Comparison of ENCODE assay signal across 1 cellular context in genomic region chr5:1485320-1486118, GRCh38.
A peak's percentile ranks its signal among the peaks of the same experiment; 100 is the strongest.
TF ChIP-seq lines count a peak whose summit lies in the region.

No MANE protein-coding gene starts in this region.

TF ChIP-seq in GM12878, 131 proteins besides CTCF, POLR2A, EP300 and RAD21 (continued from another document and continues in another):
- 0 out of 2 replicates have a peak, but pooled peaks have one; percentile 3 for TF ChIP-seq ZBTB4 (CRISPR knock-in tag; IDR thresholded peaks at IDR 0.05)
- no peak for TF ChIP-seq CEBPB (IDR thresholded peaks at IDR 0.05; ENCODE audit: borderline replicate concordance in 1 of 2, low read depth in 2 of 2, low read length in 2 of 2)
- TF ChIP-seq HDGF (IDR thresholded peaks at IDR 0.05): peak; percentile 71; the same call in 1 of the 2 replicates
- no peak for TF ChIP-seq MYC (IDR thresholded peaks at IDR 0.05; ENCODE audit: insufficient read depth, insufficient read length, insufficient replicate concordance, low read length, severe bottlenecking)
- no peak for TF ChIP-seq SMAD5 (IDR thresholded peaks at IDR 0.05; ENCODE audit: low read depth)
- TF ChIP-seq LARP7 (IDR thresholded peaks at IDR 0.05): peak; percentile 49
- no peak; the same call in 1 of the 2 replicates for TF ChIP-seq POLR2AphosphoS2 (IDR thresholded peaks at IDR 0.05; ENCODE audit: low read depth, low read length)
- peak; percentile 66; the same call in 1 of the 2 replicates for TF ChIP-seq SMARCA5 (IDR thresholded peaks at IDR 0.05)
- TF ChIP-seq TCF12 (IDR thresholded peaks at IDR 0.05; ENCODE audit: low read depth, low read length): no peak
- TF ChIP-seq RCOR1 (conservative IDR thresholded peaks at IDR 0.05; ENCODE audit: low read depth, low read length): 0 out of 2 replicates have a peak, but pooled peaks have one; percentile 19
- no peak for TF ChIP-seq NFYA (IDR thresholded peaks at IDR 0.05; ENCODE audit: borderline replicate concordance, low read depth, low read length)
- TF ChIP-seq USF2 (IDR thresholded peaks at IDR 0.05; ENCODE audit: borderline replicate concordance, low read depth, low read length): no peak
- TF ChIP-seq KLF5 (IDR thresholded peaks at IDR 0.05; ENCODE audit: partially characterized antibody): no peak
- no peak for TF ChIP-seq ZNF687 (IDR thresholded peaks at IDR 0.05)
- TF ChIP-seq REST (IDR thresholded peaks at IDR 0.05; ENCODE audit: low read depth, low read length): no peak
- TF ChIP-seq SMC3 (IDR thresholded peaks at IDR 0.05; ENCODE audit: borderline replicate concordance, low read length): peak; percentile 12; the same call in 1 of the 2 replicates
- no peak for TF ChIP-seq ETV6 (conservative IDR thresholded peaks at IDR 0.05 in 1 of 2, IDR thresholded peaks at IDR 0.05 in 1 of 2; ENCODE audit: borderline replicate concordance in 1 of 2, low read depth in 1 of 2)
- TF ChIP-seq CREM (IDR thresholded peaks at IDR 0.05; ENCODE audit: low read depth): no peak
- TF ChIP-seq RELB (IDR thresholded peaks at IDR 0.05; ENCODE audit: low read depth): peak; percentile 86
- no peak for TF ChIP-seq ELK1 (IDR thresholded peaks at IDR 0.05; ENCODE audit: low read depth, low read length)
- 0 out of 2 replicates have a peak, but pooled peaks have one; percentile 9 for TF ChIP-seq RFX5 (IDR thresholded peaks at IDR 0.05; ENCODE audit: low read depth, low read length)
- no peak for TF ChIP-seq ZNF274 (IDR thresholded peaks at IDR 0.05; ENCODE audit: insufficient read depth, insufficient read length)
- TF ChIP-seq NKRF (conservative IDR thresholded peaks at IDR 0.05): no peak
- TF ChIP-seq MEF2B (IDR thresholded peaks at IDR 0.05; ENCODE audit: partially characterized antibody, poor library complexity, severe bottlenecking): no peak
- no peak for TF ChIP-seq BHLHE40 (IDR thresholded peaks at IDR 0.05; ENCODE audit: borderline replicate concordance in 1 of 2, low read depth in 2 of 2, low read length in 1 of 2)
- TF ChIP-seq YY1 (IDR thresholded peaks at IDR 0.05; ENCODE audit: low read depth, low read length): peak; percentile 2
- no peak for TF ChIP-seq PKNOX1 (IDR thresholded peaks at IDR 0.05)
- no peak for TF ChIP-seq ATF2 (IDR thresholded peaks at IDR 0.05; ENCODE audit: low read length)
- no peak for TF ChIP-seq TAF1 (IDR thresholded peaks at IDR 0.05; ENCODE audit: borderline replicate concordance, low read depth, low read length)
- TF ChIP-seq ATF7 (IDR thresholded peaks at IDR 0.05; ENCODE audit: low read depth): peak; percentile 48; the same call in 1 of the 2 replicates
- no peak for TF ChIP-seq JUND (IDR thresholded peaks at IDR 0.05; ENCODE audit: low read depth, low read length)
